19 cellular contexts compared by ENCODE assay signal in genomic region chr5:82004511-82004910, GRCh38. TPM values are rescaled to one million over a fixed set of nuclear protein-coding genes. Genes with fewer than 3 reads are reported as not detected.
DNase-seq lines count a peak whose midpoint lies in the region; ATAC-seq, FAIRE-seq and TF ChIP-seq lines count a peak whose summit lies in the region.
"Had no signal": no experiment of that assay in that cellular context is flagged by ENCODE, and none has a peak within 500 bp of the region (broad histone marks: within the 10 kb centered on the region; RNA-seq: fewer than 3 reads in every experiment).

No MANE protein-coding gene starts in this region.

- peak; percentile 43 for DNase-seq in DMS53 treated with DMSO at 0.1 percent for 48 hours (lab: John Stamatoyannopoulos, UW; ENCODE audit: unreplicated experiment)
- peak; percentile 33 for DNase-seq in H54 (ENCODE audit: insufficient read length, low spot score)
- DNase-seq in astrocyte of the hippocampus (ENCODE audit: low read depth, low spot score), result peak; percentile 10
- DNase-seq in glomerular visceral epithelial cell (ENCODE audit: extremely low spot score), result peak; percentile 18
- no peak for DNase-seq in kidney glomerular epithelial cell (lab: John Stamatoyannopoulos, UW)
- DNase-seq in testis, result no peak
- DNase-seq: activated CD4-positive, alpha-beta T cell treated with anti-CD3 and anti-CD28 coated beads, Interleukin-2, amount 10 ng/mL, durations not matched to agents 24 days and 14 days; activated naive CD4-positive, alpha-beta T cell treated with Interleukin-2 at 50 U/mL for 16 hours; KG1; left lung; NCI-H1436 treated with DMSO at 0.1 percent for 48 hours; NCI-H226; stimulated activated CD4-positive, alpha-beta T cell treated with anti-CD3 and anti-CD28 coated beads, Interleukin-4, amount 100 ng/mL, for 4 hours; thyroid gland had no signal

- H3K27me3 ChIP-seq in testis, result no peaks in the 10 kb centered on the region
- H3K27me3 ChIP-seq: ascending aorta, esophagus muscularis mucosa, left lung, thyroid gland had no signal

- no peak overlapping the region for H3K4me3 ChIP-seq in testis
- H3K4me3 ChIP-seq: ascending aorta, esophagus muscularis mucosa, left lung, thyroid gland had no signal

- no peaks in the 10 kb centered on the region for H3K9me3 ChIP-seq in testis
- H3K9me3 ChIP-seq: ascending aorta, esophagus muscularis mucosa, left lung, thyroid gland had no signal

- intact Hi-C loops in testis (cut with DNase I; ENCODE audit: low total_unique reads), result no loop called here

- no peaks in the 10 kb centered on the region for H3K36me3 ChIP-seq in testis (ENCODE audit: low read depth, missing control alignments)
- H3K36me3 ChIP-seq: ascending aorta, esophagus muscularis mucosa, left lung, thyroid gland had no signal

- TF ChIP-seq POLR2A in H54 (IDR thresholded peaks at IDR 0.05; ENCODE audit: low read depth, low read length), result no peak
- no peak for TF ChIP-seq POLR2A in testis (IDR thresholded peaks at IDR 0.05)

- 85% methylated on average over 6 of the region's 6 CpGs for WGBS in testis, 2 donors

- no peaks in the 10 kb centered on the region for H3K4me1 ChIP-seq in testis
- H3K4me1 ChIP-seq: ascending aorta, esophagus muscularis mucosa, left lung, thyroid gland had no signal

- TF ChIP-seq CTCF in testis (IDR thresholded peaks at IDR 0.05), result no peak

- no peak overlapping the region for H3K27ac ChIP-seq in testis
- H3K27ac ChIP-seq: ascending aorta, esophagus muscularis mucosa, left lung, thyroid gland had no signal

- no peak for ATAC-seq in HG03521 (IDR thresholded peaks at IDR 0.05; ENCODE audit: unreplicated experiment)
- ATAC-seq: left lung had no signal

- peak; percentile 96 for FAIRE-seq in H54 (lab: Jason Lieb, UNC)
- FAIRE-seq: GM19239, TTC549 had no signal

RNA-seq across cellular contexts. Expression of gene ATG10, which starts 32.7 kb away (rescaled TPM):
- total RNA-seq in testis, result 10 to 100 TPM in 1 of 2 donors, 1 to 10 TPM in 1; 10.0 to 14.4 TPM
- polyA plus RNA-seq in testis (ENCODE audit: insufficient read depth, low read depth, low replicate concordance), result 15.1 TPM

Comparison
In these comparisons a context has a peak if more than half of its experiments do, and no peak if none do; other contexts are left out.
1. DNase-seq: peak in DMS53 treated with DMSO at 0.1 percent for 48 hours (single experiment), H54 (single experiment), astrocyte of the hippocampus (single experiment) and glomerular visceral epithelial cell (single experiment); none in kidney glomerular epithelial cell (single experiment) and testis (single experiment).